In the genomic region with DNA sequence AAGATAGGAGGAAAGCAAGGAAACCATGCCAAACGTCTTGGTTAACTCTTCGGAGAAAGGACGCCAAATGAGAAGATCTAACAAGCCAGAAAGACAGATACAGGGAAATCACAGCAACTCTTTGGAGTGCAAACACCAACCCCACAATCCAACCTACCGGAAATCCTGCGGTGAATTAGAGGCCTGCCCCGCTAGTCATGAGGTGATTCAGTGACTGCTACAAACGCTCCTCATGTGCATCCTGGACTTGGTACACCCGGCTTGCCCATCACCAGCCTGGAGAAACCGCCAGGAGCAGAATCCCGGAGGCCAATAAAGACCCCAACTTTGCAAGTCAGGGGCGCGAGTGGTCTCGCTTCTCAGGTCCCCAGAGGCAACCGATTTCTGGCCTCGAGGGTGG, we compare ENCODE assay signal across 1 cellular context.
TF ChIP-seq lines count a peak whose summit lies in the region.

No MANE protein-coding gene starts in this region.

TF ChIP-seq in HCT116, 20 proteins besides CTCF, POLR2A, EP300 and RAD21:
- TF ChIP-seq, protein P1, sequence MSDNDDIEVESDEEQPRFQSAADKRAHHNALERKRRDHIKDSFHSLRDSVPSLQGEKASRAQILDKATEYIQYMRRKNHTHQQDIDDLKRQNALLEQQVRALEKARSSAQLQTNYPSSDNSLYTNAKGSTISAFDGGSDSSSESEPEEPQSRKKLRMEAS (IDR thresholded peaks at IDR 0.05): 0 out of 2 replicates have a peak, but pooled peaks have one; percentile 13
TF ChIP-seq in HCT116: peak in this region for 1; not testable (repeated sequence) for 19.
